Comparison of ENCODE assay signal across 8 cellular contexts in the genomic region with DNA sequence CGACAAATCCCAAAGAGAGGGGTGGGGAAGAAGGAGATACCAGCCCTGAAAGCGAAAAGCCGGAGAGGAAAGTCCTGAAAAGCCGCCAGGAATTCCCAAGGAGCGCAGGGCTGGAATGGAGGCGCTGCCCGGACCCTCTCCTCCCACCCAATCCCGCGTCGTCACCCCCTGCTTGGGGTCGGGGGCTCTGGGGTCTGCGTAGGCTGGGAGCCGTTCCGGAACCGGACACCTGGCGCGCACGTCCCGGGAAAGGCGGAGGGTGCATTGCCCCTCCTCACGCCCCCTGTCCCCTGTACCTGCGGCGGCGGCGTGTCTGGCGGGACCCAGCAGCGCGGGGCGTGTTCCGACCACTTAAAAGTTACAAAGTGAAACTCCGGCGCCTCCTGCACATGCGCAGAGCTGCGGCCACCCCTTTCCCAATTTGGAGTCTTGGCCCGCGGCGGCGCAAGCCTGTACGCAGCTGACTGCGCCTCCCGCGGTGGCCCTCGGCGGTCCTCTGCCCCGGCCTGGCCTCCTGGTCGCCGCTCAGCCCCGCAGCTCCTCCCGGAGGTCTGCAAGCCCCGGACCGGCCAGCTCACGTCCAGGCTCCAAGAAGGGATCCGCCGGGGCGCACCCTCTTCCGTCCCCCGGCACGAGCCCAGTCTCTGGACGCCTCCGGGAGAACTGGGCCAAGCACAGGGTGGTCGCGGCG. TPM values are rescaled to one million over a fixed set of nuclear protein-coding genes. Genes with fewer than 3 reads are reported as not detected.
DNase-seq lines count a peak whose midpoint lies in the region; ATAC-seq and TF ChIP-seq lines count a peak whose summit lies in the region.

A gene (minus strand): TSS at position 373 of the 691 bp plus-strand sequence. CDS start 4,800 bp downstream, outside the sequence.

- peak within 1 kb of the TSS; percentile 81 for H3K4me3 ChIP-seq in DOHH2 (ENCODE audit: low read length)
- peak within 1 kb of the TSS; percentile 86 for H3K4me3 ChIP-seq in HUES48 (ENCODE audit: low read depth, low read length)
- H3K4me3 ChIP-seq in vagina, result peak within 1 kb of the TSS; percentile 94

- intact Hi-C loops in T-helper 1 cell treated with Interleukin-12 subunit alpha and Interleukin-12 subunit beta and Interleukin-4 antibody, amounts not matched to agents 30 ng/mL and 1 ng/mL, for 36 hours (cut with micrococcal nuclease), result loop anchor here (1.0 to 10.0 kb wide), 10 partner anchors 15 to 1447 kb away; a partner anchor contains a TSS
- intact Hi-C loops in left ventricle myocardium superior (cut with micrococcal nuclease) (no loop called here), vagina (cut with DNase I) (loop anchor here (10.0 kb wide), 1 partner anchor 107 kb away; a partner anchor contains a TSS)

- H3K27ac ChIP-seq in DOHH2 (ENCODE audit: low read depth, low read length) (no peak within 1 kb of the TSS), HUES48 (ENCODE audit: low read depth, low read length) (peak within 1 kb of the TSS; percentile 92), vagina (peak within 1 kb of the TSS; percentile 92)

- peak within 1 kb of the TSS; percentile 70 for H3K9ac ChIP-seq in HUES48 (ENCODE audit: low read depth, low read length)

- DNase-seq in amniotic stem cell (lab: John Stamatoyannopoulos, UW), result peak; percentile 68
- peak; percentile 98 for DNase-seq in left ventricle myocardium superior
- DNase-seq in putamen (ENCODE audit: low spot score), result peak; percentile 78
- DNase-seq in vagina (ENCODE audit: extremely low spot score in 2 of 2), result no peak

- TF ChIP-seq POLR2A in vagina (IDR thresholded peaks at IDR 0.05), result peak in 1 of 2 donors; percentile 73

- H3K9me2 ChIP-seq in DOHH2 (replicated peaks; ENCODE audit: control insufficient read depth, low read length), result no peaks in the 10 kb centered on the region

- H3K9me3 ChIP-seq in DOHH2 (ENCODE audit: control insufficient read depth, insufficient read depth, low read length) (no peaks in the 10 kb centered on the region), HUES48 (ENCODE audit: control insufficient read depth, insufficient read depth, low read length) (no peaks in the 10 kb centered on the region), vagina (no peaks in the 10 kb centered on the region)

- ATAC-seq in GM21390 (IDR thresholded peaks at IDR 0.05; ENCODE audit: unreplicated experiment), result peak; percentile 58
- peak; percentile 92 for ATAC-seq in left ventricle myocardium superior

- H3K36me3 ChIP-seq in DOHH2 (ENCODE audit: control insufficient read depth, low read length), result no peaks in the 10 kb centered on the region
- H3K36me3 ChIP-seq in HUES48 (ENCODE audit: control insufficient read depth, insufficient read depth, low read length), result peaks cover 26% of the 10 kb centered on the region; the same call in 1 of the 2 replicates
- no peaks in the 10 kb centered on the region for H3K36me3 ChIP-seq in vagina

- H3K4me2 ChIP-seq in DOHH2 (ENCODE audit: low read length), result peak within 1 kb of the TSS; percentile 80

- no peaks in the 10 kb centered on the region for H4K20me1 ChIP-seq in DOHH2 (ENCODE audit: control insufficient read depth, insufficient read depth, low read depth, low read length)

- H3K27me3 ChIP-seq in DOHH2 (ENCODE audit: control insufficient read depth, low read length), result peaks cover 45% of the 10 kb centered on the region
- peaks cover 8% of the 10 kb centered on the region; the same call in 1 of the 2 replicates for H3K27me3 ChIP-seq in HUES48 (ENCODE audit: control insufficient read depth, insufficient read depth, low read length)
- H3K27me3 ChIP-seq in vagina, result no peaks in the 10 kb centered on the region

- H3K79me2 ChIP-seq in DOHH2 (ENCODE audit: control insufficient read depth, low read length), result no peaks in the 10 kb centered on the region

- no peaks in the 10 kb centered on the region for H3F3A ChIP-seq in DOHH2 (ENCODE audit: control insufficient read depth, insufficient read depth)

- H3K4me1 ChIP-seq in DOHH2 (ENCODE audit: control insufficient read depth, low read length) (peaks cover 18% of the 10 kb centered on the region), HUES48 (ENCODE audit: control insufficient read depth, insufficient read depth, low read length) (peaks cover 17% of the 10 kb centered on the region), vagina (peaks cover 57% of the 10 kb centered on the region)

- TF ChIP-seq CTCF in DOHH2 (IDR thresholded peaks at IDR 0.05; ENCODE audit: low read depth, low read length, poor library complexity, severe bottlenecking) (peak; percentile 32), vagina (IDR thresholded peaks at IDR 0.05) (peak in 2 of 3 experiments; percentile 29 to 42)

RNA-seq across cellular contexts. Expression of the gene that starts here (rescaled TPM):
- 113 and 120 TPM in 2 replicates for total RNA-seq in T-helper 1 cell treated with Interleukin-12 subunit alpha and Interleukin-12 subunit beta and Interleukin-4 antibody, amounts not matched to agents 30 ng/mL and 1 ng/mL, for 36 hours
- total RNA-seq in left ventricle myocardium superior (30.7 TPM), vagina (38.1 TPM)

Comparison
In these comparisons a context has a peak if more than half of its experiments do, and no peak if none do; other contexts are left out.
1. DNase-seq: peak in amniotic stem cell (single experiment), left ventricle myocardium superior (single experiment) and putamen (single experiment); none in vagina (0 of 2).
2. Peak in every context shown above with its lines, with median percentiles within 50 percentile points of each other: H3K4me3 ChIP-seq.